ENCODE assay signal across 23 cellular contexts in the genomic region with DNA sequence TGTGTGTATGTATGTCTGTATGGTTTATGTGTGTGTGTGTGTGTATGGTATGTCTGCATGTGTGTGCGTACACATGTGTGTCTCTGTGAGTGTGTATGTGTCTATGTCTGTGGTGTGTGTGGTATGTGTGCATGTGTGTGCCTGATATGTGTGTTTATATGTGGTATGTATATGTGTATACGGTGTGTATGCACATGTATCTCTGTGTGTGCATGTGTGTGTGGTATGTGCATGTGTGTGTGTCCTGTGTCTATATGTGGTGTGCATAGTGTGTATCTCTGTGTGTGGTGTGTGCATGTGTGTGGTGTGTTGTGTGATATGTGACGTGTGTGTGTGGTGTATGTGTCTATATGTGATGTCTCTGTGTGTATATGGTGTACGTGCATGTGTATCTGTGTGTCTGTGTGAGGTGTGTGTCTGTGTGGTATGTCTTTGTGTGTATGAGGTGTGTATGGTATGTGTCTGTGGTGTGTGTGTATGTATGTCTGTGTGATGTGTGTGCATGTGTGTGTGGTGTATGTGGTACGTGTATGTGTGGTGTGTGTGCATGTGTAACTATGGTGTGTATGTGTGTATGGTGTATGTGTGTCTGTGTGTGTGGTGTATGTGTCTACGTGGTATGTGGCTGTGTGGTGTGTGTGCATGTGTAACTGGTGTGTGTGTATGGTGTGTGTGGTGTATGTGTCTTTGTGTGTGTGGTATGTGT.
DNase-seq lines count a peak whose midpoint lies in the region; ATAC-seq, FAIRE-seq and TF ChIP-seq lines count a peak whose summit lies in the region.
"Had no signal": no experiment of that assay in that cellular context is flagged by ENCODE, and none has a peak within 500 bp of the region (broad histone marks: within the 10 kb centered on the region; RNA-seq: fewer than 3 reads in every experiment).

No MANE protein-coding gene starts in this region.

- POLR2A ChIA-PET in HEK293 (lab: Yijun Ruan, JAX): no interaction called here

- H3K27me3 ChIP-seq in astrocyte (ENCODE audit: insufficient read depth, low read length) (no peaks in the 10 kb centered on the region), keratinocyte (ENCODE audit: control insufficient read depth, extremely low read depth, insufficient read depth, low read length) (no peaks in the 10 kb centered on the region)
- H3K27me3 ChIP-seq: BE2C, MG63, SJSA1 had no signal

- FAIRE-seq in astrocyte (lab: Jason Lieb, UNC) (peak; percentile 29), keratinocyte (lab: Jason Lieb, UNC) (peak; percentile 34), urothelium cell line (lab: Jason Lieb, UNC) (peak; percentile 99)

- H3K36me3 Mint-ChIP-seq in astrocyte (ENCODE audit: low read depth, unreplicated experiment): peaks cover 22% of the 10 kb centered on the region
- H3K36me3 Mint-ChIP-seq in osteocyte (ENCODE audit: unreplicated experiment): peaks cover 8% of the 10 kb centered on the region

- H3K4me3 ChIP-seq in HEK293 (ENCODE audit: low read depth, low read length) (no peak overlapping the region), astrocyte (ENCODE audit: insufficient read depth, low read depth, low read length) (no peak overlapping the region), keratinocyte (ENCODE audit: control insufficient read depth in 2 of 3, extremely low read depth in 1 of 3, insufficient read depth in 2 of 3, low read depth in 1 of 3, low read length in 3 of 3) (no peak overlapping the region)
- H3K4me3 ChIP-seq: MG63, PC-9, SJSA1 had no signal

- H3K27ac ChIP-seq in HEK293 (ENCODE audit: extremely low read depth, low read depth, low read length) (no peak overlapping the region), astrocyte (ENCODE audit: low read depth, low read length) (no peak overlapping the region), keratinocyte (ENCODE audit: control insufficient read depth, insufficient read depth, low read length) (no peak overlapping the region)
- H3K27ac ChIP-seq: PC-9, SJSA1 had no signal

- H2AFZ ChIP-seq in astrocyte (ENCODE audit: low read depth, low read length) (no peak overlapping the region), keratinocyte (ENCODE audit: control insufficient read depth, low read length) (no peak overlapping the region)
- H2AFZ ChIP-seq: PC-9 had no signal

- H3K4me1 Mint-ChIP-seq in astrocyte (ENCODE audit: low read depth, unreplicated experiment): peaks cover 25% of the 10 kb centered on the region
- peaks cover 23% of the 10 kb centered on the region for H3K4me1 Mint-ChIP-seq in osteocyte (ENCODE audit: unreplicated experiment)

- peaks cover 39% of the 10 kb centered on the region for H3K79me2 ChIP-seq in astrocyte (ENCODE audit: insufficient read depth, low read length)
- peaks cover 74% of the 10 kb centered on the region for H3K79me2 ChIP-seq in keratinocyte (ENCODE audit: control insufficient read depth, insufficient read depth, low read length)

- H3K27ac Mint-ChIP-seq in astrocyte (ENCODE audit: unreplicated experiment) (no peak overlapping the region), osteocyte (ENCODE audit: unreplicated experiment) (no peak overlapping the region)

- peaks cover 4% of the 10 kb centered on the region for H3K9me3 Mint-ChIP-seq in astrocyte (ENCODE audit: unreplicated experiment)
- no peaks in the 10 kb centered on the region for H3K9me3 Mint-ChIP-seq in osteocyte (ENCODE audit: unreplicated experiment)

- H3K36me3 ChIP-seq in HEK293 (ENCODE audit: control insufficient read depth in 2 of 2, insufficient read depth in 1 of 2, low read length in 2 of 2) (peaks cover 0 to 9% of the 10 kb centered on the region in 2 experiments; a peak in 1 of 3 replicates), astrocyte (ENCODE audit: insufficient read depth, low read length) (peaks cover 3% of the 10 kb centered on the region), keratinocyte (ENCODE audit: control insufficient read depth in 2 of 2, extremely low read depth in 1 of 2, insufficient read depth in 2 of 2, low read length in 2 of 2) (peaks cover 24 to 40% of the 10 kb centered on the region in 2 experiments)
- H3K36me3 ChIP-seq: BE2C, MG63 had no signal

- H3K9ac ChIP-seq in astrocyte (ENCODE audit: low read length) (no peak overlapping the region), keratinocyte (ENCODE audit: control insufficient read depth, extremely low read depth, insufficient read depth, low read length) (no peak overlapping the region)

- H3K27me3 Mint-ChIP-seq in astrocyte (ENCODE audit: low read depth, unreplicated experiment): no peaks in the 10 kb centered on the region
- no peaks in the 10 kb centered on the region for H3K27me3 Mint-ChIP-seq in osteocyte (ENCODE audit: unreplicated experiment)

- no peak for TF ChIP-seq CTCF in HEK293 (tag by site-specific recombination; IDR thresholded peaks at IDR 0.05)
- no peak for TF ChIP-seq CTCF in astrocyte (IDR thresholded peaks at IDR 0.05; ENCODE audit: insufficient read depth, low read depth, low read length)
- no peak for TF ChIP-seq CTCF in keratinocyte (optimal IDR thresholded peaks at IDR 0.05 in 1 of 3, IDR thresholded peaks at IDR 0.05 in 1 of 3, conservative IDR thresholded peaks at IDR 0.05 in 1 of 3; ENCODE audit: extremely low read depth in 1 of 3, insufficient read depth in 2 of 3, low read length in 3 of 3)
- TF ChIP-seq CTCF in osteocyte (IDR thresholded peaks at IDR 0.05): no peak

- H4K20me1 ChIP-seq in astrocyte (ENCODE audit: insufficient read depth, low read length) (peaks cover 100% of the 10 kb centered on the region), keratinocyte (ENCODE audit: control insufficient read depth, extremely low read depth, insufficient read depth, low read length) (no peaks in the 10 kb centered on the region)

- H3K4me1 ChIP-seq in HEK293 (ENCODE audit: control insufficient read depth, insufficient read depth, low read length) (no peaks in the 10 kb centered on the region), astrocyte (ENCODE audit: insufficient read depth, low read length) (peaks cover 27% of the 10 kb centered on the region), keratinocyte (ENCODE audit: control insufficient read depth, extremely low read depth, insufficient read depth, low read length) (peaks cover 10% of the 10 kb centered on the region)

- no peak for ATAC-seq in HG03025 (IDR thresholded peaks at IDR 0.05; ENCODE audit: low FRiP score, unreplicated experiment)
- ATAC-seq: Right ventricle myocardium inferior had no signal

- H3K9me3 ChIP-seq in HEK293 (ENCODE audit: control insufficient read depth, insufficient read depth, low read depth, low read length): no peaks in the 10 kb centered on the region
- H3K9me3 ChIP-seq in astrocyte (ENCODE audit: insufficient read depth, low read depth, low read length): no peaks in the 10 kb centered on the region
- H3K9me3 ChIP-seq in keratinocyte (ENCODE audit: control insufficient read depth, low read depth, low read length): no peaks in the 10 kb centered on the region
- H3K9me3 ChIP-seq: BE2C, MG63, SJSA1 had no signal

- CTCF ChIA-PET in HEK293 (lab: Yijun Ruan, JAX): no interaction called here

- H3K4me2 ChIP-seq in astrocyte (ENCODE audit: low read length) (no peak overlapping the region), keratinocyte (ENCODE audit: control insufficient read depth, extremely low read depth, insufficient read depth, low read depth, low read length) (no peak overlapping the region)
- H3K4me2 ChIP-seq: PC-9 had no signal

- dilution Hi-C loops in keratinocyte (cut with MboI; ENCODE audit: extremely low pct_ligation_motif_present, low sequenced_read_pairs): no loop called here

- H3K4me3 Mint-ChIP-seq in astrocyte (ENCODE audit: unreplicated experiment): no peak overlapping the region
- H3K4me3 Mint-ChIP-seq in osteocyte (ENCODE audit: unreplicated experiment): no peak overlapping the region

- DNase-seq in astrocyte (ENCODE audit: low read depth) (no peak), keratinocyte (ENCODE audit: low read depth, low spot score) (no peak), urothelium cell line (ENCODE audit: low spot score) (no peak), osteocyte (ENCODE audit: extremely low spot score, unreplicated experiment) (no peak)
- DNase-seq in activated CD8-positive, alpha-beta memory T cell treated with anti-CD3 and anti-CD28 coated beads, Interleukin-2, amount 50 U/mL, for 48 hours: no peak
- DNase-seq: BE2C, Calu3, DMS79 treated with DMSO at 0.1 percent for 48 hours, GF-D8, H7, KG1, MG63, NCI-H1105 treated with DMSO at 0.1 percent for 48 hours, NCI-H146, NCI-H2029, NCI-H446, NCI-H524 treated with DMSO at 0.1 percent for 48 hours, NCI-H82, PC-9 had no signal

- peaks cover 7% of the 10 kb centered on the region for H3K9me1 ChIP-seq in keratinocyte (ENCODE audit: control insufficient read depth, extremely low read depth, insufficient read depth, low read length)

TF ChIP-seq in HEK293, 187 proteins besides CTCF, POLR2A, EP300 and RAD21:
- TF ChIP-seq REPIN1 (tag by site-specific recombination; IDR thresholded peaks at IDR 0.05; ENCODE audit: low read depth): no peak
- no peak for TF ChIP-seq ZNF416 (tag by site-specific recombination; IDR thresholded peaks at IDR 0.05)
- TF ChIP-seq ZNF112 (tag by site-specific recombination; IDR thresholded peaks at IDR 0.05): peak; percentile 7; the same call in 1 of the 2 replicates
- TF ChIP-seq, protein P1, sequence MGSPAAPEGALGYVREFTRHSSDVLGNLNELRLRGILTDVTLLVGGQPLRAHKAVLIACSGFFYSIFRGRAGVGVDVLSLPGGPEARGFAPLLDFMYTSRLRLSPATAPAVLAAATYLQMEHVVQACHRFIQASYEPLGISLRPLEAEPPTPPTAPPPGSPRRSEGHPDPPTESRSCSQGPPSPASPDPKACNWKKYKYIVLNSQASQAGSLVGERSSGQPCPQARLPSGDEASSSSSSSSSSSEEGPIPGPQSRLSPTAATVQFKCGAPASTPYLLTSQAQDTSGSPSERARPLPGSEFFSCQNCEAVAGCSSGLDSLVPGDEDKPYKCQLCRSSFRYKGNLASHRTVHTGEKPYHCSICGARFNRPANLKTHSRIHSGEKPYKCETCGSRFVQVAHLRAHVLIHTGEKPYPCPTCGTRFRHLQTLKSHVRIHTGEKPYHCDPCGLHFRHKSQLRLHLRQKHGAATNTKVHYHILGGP (tag by site-specific recombination; IDR thresholded peaks at IDR 0.05): peak; percentile 37; the same call in 1 of the 2 replicates
- TF ChIP-seq ZNF184 (tag by site-specific recombination; IDR thresholded peaks at IDR 0.05): no peak
- TF ChIP-seq ZBTB7A (tag by site-specific recombination; IDR thresholded peaks at IDR 0.05; ENCODE audit: low read depth): no peak
- peak; percentile 24 for TF ChIP-seq ZBTB20 (tag by site-specific recombination; IDR thresholded peaks at IDR 0.05)
- TF ChIP-seq ZNF600 (tag by site-specific recombination; IDR thresholded peaks at IDR 0.05): no peak
- TF ChIP-seq, protein P2, sequence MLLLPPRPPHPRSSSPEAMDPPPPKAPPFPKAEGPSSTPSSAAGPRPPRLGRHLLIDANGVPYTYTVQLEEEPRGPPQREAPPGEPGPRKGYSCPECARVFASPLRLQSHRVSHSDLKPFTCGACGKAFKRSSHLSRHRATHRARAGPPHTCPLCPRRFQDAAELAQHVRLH (tag by site-specific recombination; IDR thresholded peaks at IDR 0.05): no peak
- 0 out of 2 replicates have a peak, but pooled peaks have one; percentile 8 for TF ChIP-seq OVOL3 (tag by site-specific recombination; IDR thresholded peaks at IDR 0.05)
